ENCODE assay signal across 8 cellular contexts in genomic region chr15:28977377-28978010, GRCh38.
DNase-seq lines count a peak whose midpoint lies in the region; ATAC-seq and TF ChIP-seq lines count a peak whose summit lies in the region.

No MANE protein-coding gene starts in this region.

- no peaks in the 10 kb centered on the region for H3K79me2 ChIP-seq in osteoblast (ENCODE audit: insufficient read depth, low read length)

- no peaks in the 10 kb centered on the region for H3K36me3 ChIP-seq in SJCRH30
- H3K36me3 ChIP-seq in osteoblast (ENCODE audit: insufficient read depth, low read length), result no peaks in the 10 kb centered on the region

- H3K9me3 ChIP-seq in SJCRH30 (replicated peaks), result no peaks in the 10 kb centered on the region
- H3K9me3 ChIP-seq in osteoblast (ENCODE audit: low read depth, low read length), result no peaks in the 10 kb centered on the region

- no peak overlapping the region for H2AFZ ChIP-seq in osteoblast (ENCODE audit: low read length)

- H3K4me1 ChIP-seq in SJCRH30, result peaks cover 3% of the 10 kb centered on the region; the same call in 1 of the 2 replicates
- peaks cover 11% of the 10 kb centered on the region for H3K4me1 ChIP-seq in osteoblast (ENCODE audit: insufficient read depth, low read length)

- peak overlapping the region; percentile 58 for H3K4me2 ChIP-seq in osteoblast (ENCODE audit: insufficient read depth, low read length)

- H4K20me1 ChIP-seq in osteoblast (ENCODE audit: insufficient read depth, low read length), result peaks cover 9% of the 10 kb centered on the region

- no peak for ATAC-seq in HG03378 (IDR thresholded peaks at IDR 0.05; ENCODE audit: unreplicated experiment)

- no peak overlapping the region for H3K27ac ChIP-seq in SJCRH30
- H3K27ac ChIP-seq in osteoblast (ENCODE audit: low read depth, low read length), result peak overlapping the region; percentile 79

- H3K4me3 ChIP-seq in SJCRH30 (no peak overlapping the region), osteoblast (ENCODE audit: insufficient read depth, low read length) (peak overlapping the region; percentile 42)

- peak; percentile 63 for DNase-seq in ELF-1 (ENCODE audit: low read depth, low spot score)
- peak; percentile 65 to 69 for DNase-seq in SJCRH30
- DNase-seq in fibroblast of peridontal ligament (ENCODE audit: extremely low read depth), result peak; percentile 98
- DNase-seq in osteoblast (ENCODE audit: insufficient read length, low spot score, missing footprints), result peak; percentile 96
- no peak for DNase-seq in DMS153 treated with DMSO at 0.1 percent for 48 hours (lab: John Stamatoyannopoulos, UW; ENCODE audit: unreplicated experiment)
- DNase-seq in stimulated activated CD4-positive, alpha-beta T cell treated with anti-CD3 and anti-CD28 coated beads, Interleukin-4, amount 100 ng/mL, for 4 hours, result no peak
- no peak for DNase-seq in activated CD4-positive, alpha-beta T cell treated with anti-CD3 and anti-CD28 coated beads, Interleukin-2, amount 50 U/mL, for 4 hours

- no peak for TF ChIP-seq CTCF in osteoblast (IDR thresholded peaks at IDR 0.05; ENCODE audit: extremely low read depth, low read depth, low read length)

- no peaks in the 10 kb centered on the region for H3K27me3 ChIP-seq in SJCRH30
- H3K27me3 ChIP-seq in osteoblast (ENCODE audit: insufficient read depth, low read length), result no peaks in the 10 kb centered on the region

Comparison
In these comparisons a context has a peak if more than half of its experiments do, and no peak if none do; other contexts are left out.
1. DNase-seq: peak in ELF-1 (single experiment), SJCRH30 (2 of 2), fibroblast of peridontal ligament (single experiment) and osteoblast (single experiment); none in DMS153 treated with DMSO at 0.1 percent for 48 hours (single experiment), stimulated activated CD4-positive, alpha-beta T cell treated with anti-CD3 and anti-CD28 coated beads, Interleukin-4, amount 100 ng/mL, for 4 hours (0 of 2) and activated CD4-positive, alpha-beta T cell treated with anti-CD3 and anti-CD28 coated beads, Interleukin-2, amount 50 U/mL, for 4 hours (0 of 2).